ENCODE assay signal across 9 cellular contexts in genomic region chr11:109971184-109971523, GRCh38.
DNase-seq lines count a peak whose midpoint lies in the region; ATAC-seq and TF ChIP-seq lines count a peak whose summit lies in the region.
"Had no signal": no experiment of that assay in that cellular context is flagged by ENCODE, and none has a peak within 500 bp of the region (broad histone marks: within the 10 kb centered on the region; RNA-seq: fewer than 3 reads in every experiment).

No MANE protein-coding gene starts in this region.

- no peaks in the 10 kb centered on the region for H3K9me3 ChIP-seq in skeletal muscle satellite cell (replicated peaks; ENCODE audit: low read length)
- H3K9me3 ChIP-seq: A549 had no signal

- H3K4me1 ChIP-seq in skeletal muscle satellite cell (ENCODE audit: control insufficient read depth, insufficient read depth, low read length): peaks cover 17% of the 10 kb centered on the region
- H3K4me1 ChIP-seq: A549 had no signal

- no peak overlapping the region for H3K9ac ChIP-seq in skeletal muscle satellite cell (ENCODE audit: low read depth, low read length)

- DNase-seq in NOMO-1 treated with DMSO at 0.1 percent for 48 hours (lab: John Stamatoyannopoulos, UW; ENCODE audit: unreplicated experiment): peak; percentile 4
- no peak for DNase-seq in NOMO-1 treated with dmso at 0.1 percent for 144 hours (lab: John Stamatoyannopoulos, UW; ENCODE audit: unreplicated experiment)
- peak; percentile 23 for DNase-seq in NCI-H2171 (lab: John Stamatoyannopoulos, UW)
- DNase-seq in epithelial cell of esophagus (ENCODE audit: low read depth): peak; percentile 63
- DNase-seq in effector CD4-positive, alpha-beta T cell: no peak

- TF ChIP-seq CTCF in epithelial cell of esophagus (IDR thresholded peaks at IDR 0.05; ENCODE audit: insufficient read depth, low read depth, low read length, missing control alignments): no peak

- H3K4me2 ChIP-seq in skeletal muscle satellite cell (ENCODE audit: low read length): peak overlapping the region; percentile 14
- H3K4me2 ChIP-seq: A549 had no signal

- ATAC-seq in HG03280 (IDR thresholded peaks at IDR 0.05; ENCODE audit: unreplicated experiment): no peak
- ATAC-seq in GM18873 (IDR thresholded peaks at IDR 0.05; ENCODE audit: low FRiP score, unreplicated experiment): no peak
- ATAC-seq: A549 had no signal

- H3K4me3 ChIP-seq in epithelial cell of esophagus (ENCODE audit: low read length) (no peak overlapping the region), skeletal muscle satellite cell (ENCODE audit: low read length) (no peak overlapping the region)
- H3K4me3 ChIP-seq: A549 had no signal

- no peaks in the 10 kb centered on the region for H3K27me3 ChIP-seq in skeletal muscle satellite cell (ENCODE audit: control insufficient read depth, insufficient read depth, low read length)

- no peaks in the 10 kb centered on the region for H3K36me3 ChIP-seq in skeletal muscle satellite cell (ENCODE audit: insufficient read depth, low read length)

Comparison
In these comparisons a context has a peak if more than half of its experiments do, and no peak if none do; other contexts are left out.
1. DNase-seq: peak in NOMO-1 treated with DMSO at 0.1 percent for 48 hours (single experiment), NCI-H2171 (single experiment) and epithelial cell of esophagus (single experiment); none in NOMO-1 treated with dmso at 0.1 percent for 144 hours (single experiment) and effector CD4-positive, alpha-beta T cell (single experiment).